In genomic region chr10:28291881-28292297, GRCh38 we compare ENCODE assay signal across 8 cellular contexts. TPM values are rescaled to one million over a fixed set of nuclear protein-coding genes. Genes with fewer than 3 reads are reported as not detected.
DNase-seq lines count a peak whose midpoint lies in the region; ATAC-seq and TF ChIP-seq lines count a peak whose summit lies in the region.

No MANE protein-coding gene starts in this region.

- H3K9ac ChIP-seq in colonic mucosa (ENCODE audit: low read depth in 2 of 2, low read length in 2 of 2) = no peak overlapping the region

- POLR2A ChIA-PET in HEK293 (lab: Yijun Ruan, JAX) = interaction anchor here (1.5 kb wide), 1 partner anchor 11 kb away, joined by 3 read pairs; the partner anchor contains the start of gene MPP7

- H3K4me3 ChIP-seq in HEK293 (ENCODE audit: low read depth, low read length) = no peak overlapping the region
- H3K4me3 ChIP-seq in colonic mucosa = no peak overlapping the region
- H3K4me3 ChIP-seq in coronary artery = no peak overlapping the region

- H3K27me3 ChIP-seq in colonic mucosa = no peaks in the 10 kb centered on the region

- peaks cover 24% of the 10 kb centered on the region for H3K4me1 ChIP-seq in HEK293 (ENCODE audit: control insufficient read depth, insufficient read depth, low read length)
- no peaks in the 10 kb centered on the region for H3K4me1 ChIP-seq in colonic mucosa

- no peak overlapping the region for H3K27ac ChIP-seq in HEK293 (ENCODE audit: extremely low read depth, low read depth, low read length)
- no peak overlapping the region for H3K27ac ChIP-seq in colonic mucosa
- peak overlapping the region in 1 of 2 donors; percentile 78 for H3K27ac ChIP-seq in coronary artery

- ATAC-seq in GM19328 (IDR thresholded peaks at IDR 0.05; ENCODE audit: unreplicated experiment) = no peak

- peak; percentile 15 for DNase-seq in activated CD8-positive, alpha-beta memory T cell treated with anti-CD3 and anti-CD28 coated beads, Interleukin-2, amount 50 U/mL, for 24 hours (ENCODE audit: extremely low read depth)
- DNase-seq in fibroblast of the conjunctiva (ENCODE audit: low read depth) = peak; percentile 36
- DNase-seq in stimulated activated CD4-positive, alpha-beta T cell treated with anti-CD3 and anti-CD28 coated beads, TNF-alpha, amount 100 ng/mL, for 24 hours (ENCODE audit: low read depth in 3 of 3) = peak; percentile 4 to 49 (median 41)
- no peak for DNase-seq in colonic mucosa
- DNase-seq in KBM-7 = no peak
- DNase-seq in coronary artery (ENCODE audit: low spot score) = no peak

- H3K9me3 ChIP-seq in HEK293 (ENCODE audit: control insufficient read depth, insufficient read depth, low read depth, low read length) (no peaks in the 10 kb centered on the region), colonic mucosa (no peaks in the 10 kb centered on the region)

- CTCF ChIA-PET in HEK293 (lab: Yijun Ruan, JAX) = interaction anchor here (1.2 kb wide), 1 partner anchor 90 kb away, joined by 5 read pairs; no protein-coding TSS in a partner anchor

- TF ChIP-seq CTCF in HEK293 (tag by site-specific recombination; IDR thresholded peaks at IDR 0.05) (no peak), colonic mucosa (IDR thresholded peaks at IDR 0.05) (no peak), coronary artery (IDR thresholded peaks at IDR 0.05) (no peak)

- no peaks in the 10 kb centered on the region for H3K36me3 ChIP-seq in HEK293 (ENCODE audit: control insufficient read depth in 2 of 2, insufficient read depth in 1 of 2, low read length in 2 of 2)
- no peaks in the 10 kb centered on the region for H3K36me3 ChIP-seq in colonic mucosa

- in situ Hi-C loops in KBM-7 (cut with MboI; ENCODE audit: low pct_unique_long_range_greater_than_20kb, low sequenced_read_pairs) = no loop called here

- intact Hi-C loops in colonic mucosa (cut with DNase I) = no loop called here

TF ChIP-seq in HEK293, 187 proteins besides CTCF, POLR2A, EP300 and RAD21:
- TF ChIP-seq PRDM10 (tag by site-specific recombination; IDR thresholded peaks at IDR 0.05) (peak; percentile 63), ZFHX2 (tag by site-specific recombination; conservative IDR thresholded peaks at IDR 0.05) (peak; percentile 70), ZNF214 (tag by site-specific recombination; IDR thresholded peaks at IDR 0.05; ENCODE audit: borderline replicate concordance) (no peak), KLF10 (tag by site-specific recombination; IDR thresholded peaks at IDR 0.05) (no peak), ZNF600 (tag by site-specific recombination; IDR thresholded peaks at IDR 0.05) (peak; percentile 59; the same call in 1 of the 2 replicates), EGR2 (tag by site-specific recombination; IDR thresholded peaks at IDR 0.05; ENCODE audit: low read depth) (peak; percentile 46; the same call in 1 of the 2 replicates), ZNF473 (tag by site-specific recombination; IDR thresholded peaks at IDR 0.05) (no peak)

RNA-seq across cellular contexts. Expression of gene MPP7, which starts 11.0 kb away (rescaled TPM):
- 10 to 100 TPM; 25.7 to 30.8 TPM for total RNA-seq in colonic mucosa

Comparison
In these comparisons a context has a peak if more than half of its experiments do, and no peak if none do; other contexts are left out.
1. DNase-seq: peak in activated CD8-positive, alpha-beta memory T cell treated with anti-CD3 and anti-CD28 coated beads, Interleukin-2, amount 50 U/mL, for 24 hours (single experiment), fibroblast of the conjunctiva (single experiment) and stimulated activated CD4-positive, alpha-beta T cell treated with anti-CD3 and anti-CD28 coated beads, TNF-alpha, amount 100 ng/mL, for 24 hours (3 of 3); none in colonic mucosa (single experiment), KBM-7 (single experiment) and coronary artery (single experiment).